In the genomic region with DNA sequence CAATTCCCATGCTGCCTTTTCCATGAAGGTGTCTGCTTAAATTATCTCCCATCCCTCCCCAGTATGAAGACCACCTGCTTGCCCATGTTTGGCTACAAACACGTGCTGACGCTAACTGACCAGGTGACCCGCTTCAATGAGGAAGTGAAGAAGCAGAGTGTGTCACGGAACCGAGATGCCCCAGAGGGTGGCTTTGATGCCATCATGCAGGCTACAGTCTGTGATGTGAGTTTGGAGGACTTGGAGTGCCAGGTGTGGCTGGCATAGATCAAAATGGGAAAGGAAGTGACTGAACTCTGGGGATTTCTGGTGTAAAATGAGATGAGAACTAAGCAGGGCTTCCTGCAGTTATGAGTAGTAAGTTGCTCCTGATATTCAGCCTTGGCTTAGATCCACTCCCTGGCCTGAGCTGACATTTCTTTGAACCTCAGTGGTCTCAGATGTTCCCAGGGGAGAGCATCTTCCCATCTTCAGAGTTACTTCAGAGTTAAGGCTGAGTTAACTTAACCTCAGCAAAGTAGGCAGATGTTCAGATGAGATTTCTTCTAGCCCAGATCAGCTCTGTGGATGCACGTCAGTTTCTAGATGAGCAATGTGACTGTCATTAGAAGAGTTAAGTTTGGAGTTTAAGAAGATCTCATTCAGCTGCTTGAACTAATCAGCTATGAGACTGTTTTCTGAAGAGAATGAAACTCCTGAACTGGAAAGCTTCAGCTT, we compare ENCODE assay signal across 12 cellular contexts. TPM values are rescaled to one million over a fixed set of nuclear protein-coding genes. Genes with fewer than 3 reads are reported as not detected.
DNase-seq lines count a peak whose midpoint lies in the region; ATAC-seq, FAIRE-seq and TF ChIP-seq lines count a peak whose summit lies in the region.
"Had no signal": no experiment of that assay in that cellular context is flagged by ENCODE, and none has a peak within 500 bp of the region (broad histone marks: within the 10 kb centered on the region; RNA-seq: fewer than 3 reads in every experiment).

No MANE protein-coding gene starts in this region.

- H3K36me3 ChIP-seq in gastroesophageal sphincter: peaks cover 0 to 75% of the 10 kb centered on the region in 2 donors

- H3K9me3 ChIP-seq in gastroesophageal sphincter: no peaks in the 10 kb centered on the region
- H3K9me3 ChIP-seq: stomach had no signal

- H3K27me3 Mint-ChIP-seq in activated T-helper 17 cell treated with anti-CD3 and anti-CD28 coated beads, Interleukin-2, amount 50 U/mL, for 72 hours: peaks cover 6% of the 10 kb centered on the region
- H3K27me3 Mint-ChIP-seq in type B pancreatic cell: peaks cover 11% of the 10 kb centered on the region

- H3K4me3 ChIP-seq in GM12864 (ENCODE audit: low read depth, low read length): peak overlapping the region; percentile 15; the same call in 1 of the 2 replicates
- H3K4me3 ChIP-seq in gastroesophageal sphincter: no peak overlapping the region
- H3K4me3 ChIP-seq: coronary artery, PC-9, stomach had no signal

- no peak overlapping the region for H3K27ac ChIP-seq in gastroesophageal sphincter
- H3K27ac ChIP-seq: coronary artery, PC-9, stomach had no signal

- no peak for TF ChIP-seq POLR2A in gastroesophageal sphincter (IDR thresholded peaks at IDR 0.05)

- no peaks in the 10 kb centered on the region for H3K9me3 Mint-ChIP-seq in activated T-helper 17 cell treated with anti-CD3 and anti-CD28 coated beads, Interleukin-2, amount 50 U/mL, for 72 hours
- no peaks in the 10 kb centered on the region for H3K9me3 Mint-ChIP-seq in type B pancreatic cell

- TF ChIP-seq EP300 in gastroesophageal sphincter (IDR thresholded peaks at IDR 0.05): no peak

- H3K27ac Mint-ChIP-seq in activated T-helper 17 cell treated with anti-CD3 and anti-CD28 coated beads, Interleukin-2, amount 50 U/mL, for 72 hours: peak overlapping the region; percentile 16
- H3K27ac Mint-ChIP-seq in type B pancreatic cell: no peak overlapping the region

- H3K4me3 Mint-ChIP-seq in activated T-helper 17 cell treated with anti-CD3 and anti-CD28 coated beads, Interleukin-2, amount 50 U/mL, for 72 hours: peak overlapping the region; percentile 0
- H3K4me3 Mint-ChIP-seq in type B pancreatic cell: no peak overlapping the region

- TF ChIP-seq CTCF in GM12864 (IDR thresholded peaks at IDR 0.05; ENCODE audit: low read depth, low read length, missing control alignments) (no peak), type B pancreatic cell (conservative IDR thresholded peaks at IDR 0.05) (no peak), gastroesophageal sphincter (IDR thresholded peaks at IDR 0.05) (no peak)

- no peaks in the 10 kb centered on the region for H3K27me3 ChIP-seq in gastroesophageal sphincter
- H3K27me3 ChIP-seq: stomach had no signal

- H3K4me1 Mint-ChIP-seq in activated T-helper 17 cell treated with anti-CD3 and anti-CD28 coated beads, Interleukin-2, amount 50 U/mL, for 72 hours: no peaks in the 10 kb centered on the region
- peaks cover 6% of the 10 kb centered on the region for H3K4me1 Mint-ChIP-seq in type B pancreatic cell (ENCODE audit: unreplicated experiment)

- peak; percentile 72 for DNase-seq in GM12864 (ENCODE audit: low read depth)
- DNase-seq in type B pancreatic cell (ENCODE audit: extremely low spot score, unreplicated experiment): no peak
- DNase-seq in urothelium cell line (ENCODE audit: low spot score): no peak
- no peak for DNase-seq in NCI-H1694 (lab: John Stamatoyannopoulos, UW)
- DNase-seq: DMS79 treated with DMSO at 0.1 percent for 48 hours, PC-9, stomach had no signal

- 91% methylated on average over 5 of the region's 6 CpGs; no CpG with 5 or more reads in 1 of the 2 donors for WGBS in gastroesophageal sphincter (ENCODE audit: low coverage in 1 of 2), 2 donors

- H3K4me1 ChIP-seq in gastroesophageal sphincter: peaks cover 0 to 3% (median 0%) of the 10 kb centered on the region in 3 donors
- H3K4me1 ChIP-seq: stomach had no signal

- no peaks in the 10 kb centered on the region for H3K36me3 Mint-ChIP-seq in activated T-helper 17 cell treated with anti-CD3 and anti-CD28 coated beads, Interleukin-2, amount 50 U/mL, for 72 hours (ENCODE audit: low read depth)
- H3K36me3 Mint-ChIP-seq in type B pancreatic cell: no peaks in the 10 kb centered on the region

- no peak for FAIRE-seq in urothelium cell line (lab: Jason Lieb, UNC)

- ATAC-seq in GM19395 (IDR thresholded peaks at IDR 0.05; ENCODE audit: unreplicated experiment) (peak; percentile 80), HG03060 (IDR thresholded peaks at IDR 0.05; ENCODE audit: low read depth, unreplicated experiment) (peak; percentile 61), gastroesophageal sphincter (no peak)
- ATAC-seq in activated T-helper 17 cell treated with anti-CD3 and anti-CD28 coated beads, Interleukin-2, amount 50 U/mL, for 72 hours (replicated peaks): peak; percentile 83

RNA-seq across cellular contexts. Expression of a gene that starts 32.7 kb away (rescaled TPM):
- total RNA-seq in activated T-helper 17 cell treated with anti-CD3 and anti-CD28 coated beads, Interleukin-2, amount 50 U/mL, for 72 hours: under 1 TPM in 1 of 2 donors, not detected in 1; 0.11 TPM
- total RNA-seq in type B pancreatic cell (ENCODE audit: low replicate concordance) (0.36 and 1.6 TPM in 2 replicates), gastroesophageal sphincter (10 to 100 TPM; 22.1 to 58.7 (median 53.8) TPM)

RNA-seq across cellular contexts. Expression of a gene that starts 37.4 kb away (rescaled TPM):
- 1 to 10 TPM; 3.0 to 3.4 TPM for total RNA-seq in activated T-helper 17 cell treated with anti-CD3 and anti-CD28 coated beads, Interleukin-2, amount 50 U/mL, for 72 hours
- total RNA-seq in type B pancreatic cell (ENCODE audit: low replicate concordance) (4.4 and 7.1 TPM in 2 replicates), gastroesophageal sphincter (10 to 100 TPM in 1 of 4 donors, 1 to 10 TPM in 3; 7.0 to 14.5 (median 8.6) TPM)
